Comparison of ENCODE assay signal across 18 cellular contexts in the genomic region with DNA sequence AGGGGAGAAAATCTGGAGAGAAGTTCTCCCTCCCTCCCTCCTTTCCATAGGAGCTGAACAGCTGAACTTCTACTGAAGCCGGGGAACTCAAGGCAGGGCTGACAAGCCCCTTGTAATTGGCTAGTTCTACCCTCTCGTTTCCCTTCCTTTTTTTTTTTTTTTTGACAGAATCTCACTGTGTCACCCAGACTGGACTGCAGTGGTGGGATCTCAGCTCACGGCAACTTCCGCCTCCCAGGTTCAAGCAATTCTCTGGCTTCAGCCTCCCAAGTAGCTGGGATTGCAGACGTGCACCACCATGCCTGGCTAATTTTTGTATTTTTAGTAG. TPM values are rescaled to one million over a fixed set of nuclear protein-coding genes. Genes with fewer than 3 reads are reported as not detected.
DNase-seq lines count a peak whose midpoint lies in the region; ATAC-seq and TF ChIP-seq lines count a peak whose summit lies in the region.
"Had no signal": no experiment of that assay in that cellular context is flagged by ENCODE, and none has a peak within 500 bp of the region (broad histone marks: within the 10 kb centered on the region; RNA-seq: fewer than 3 reads in every experiment).

No MANE protein-coding gene starts in this region.

- no peak for TF ChIP-seq CTCF in GM23338 (conservative IDR thresholded peaks at IDR 0.05; ENCODE audit: low read depth in 2 of 2)
- TF ChIP-seq CTCF in sigmoid colon (IDR thresholded peaks at IDR 0.05): no peak

- H2AK5ac ChIP-seq in neuronal stem cell (ENCODE audit: low read depth, low read length): no peak overlapping the region

- H3F3A ChIP-seq in GM23338 (replicated peaks; ENCODE audit: low read depth): no peaks in the 10 kb centered on the region

- H2BK15ac ChIP-seq in neuronal stem cell (ENCODE audit: low read length): no peak overlapping the region

- no peaks in the 10 kb centered on the region for H3K9me2 ChIP-seq in GM23338 (ENCODE audit: insufficient read depth)

- H3K36me3 ChIP-seq in GM23338 (ENCODE audit: insufficient read depth) (no peaks in the 10 kb centered on the region), endocrine pancreas (ENCODE audit: control insufficient read depth, insufficient read depth, low read length) (no peaks in the 10 kb centered on the region), neuronal stem cell (replicated peaks in 1 of 2; ENCODE audit: control insufficient read depth in 2 of 2, insufficient read depth in 2 of 2, low read length in 2 of 2) (no peaks in the 10 kb centered on the region), sigmoid colon (no peaks in the 10 kb centered on the region)

- DNase-seq in GM23338 (ENCODE audit: low spot score) (no peak), MV-4-11 (lab: John Stamatoyannopoulos, UW) (peak; percentile 52), neuronal stem cell (ENCODE audit: low spot score) (no peak), sigmoid colon (no peak)
- no peak for DNase-seq in T-helper 2 cell treated with Interferon-gamma antibody and Interleukin-4, amounts not matched to agents 5 μg/mL and 100 μg/mL, for 36 hours (ENCODE audit: low spot score)
- DNase-seq: CD4-positive, alpha-beta T cell; GM23248; NCI-H446; PC-9; SW 1271 had no signal

- H3K4me1 Mint-ChIP-seq in GM23338: peaks cover 16% of the 10 kb centered on the region
- no peaks in the 10 kb centered on the region for H3K4me1 Mint-ChIP-seq in T-helper 2 cell treated with Interferon-gamma antibody and Interleukin-4, amounts not matched to agents 5 μg/mL and 100 μg/mL, for 36 hours (ENCODE audit: low read depth)

- H3K36me3 Mint-ChIP-seq in GM23338 (ENCODE audit: low read depth): no peaks in the 10 kb centered on the region
- H3K36me3 Mint-ChIP-seq in T-helper 2 cell treated with Interferon-gamma antibody and Interleukin-4, amounts not matched to agents 5 μg/mL and 100 μg/mL, for 36 hours (ENCODE audit: low read depth): no peaks in the 10 kb centered on the region
- H3K36me3 Mint-ChIP-seq: IgD-negative memory B cell had no signal

- no CpG with 5 or more reads among the region's 5 CpGs for WGBS in neuronal stem cell (ENCODE audit: extremely low coverage in 2 of 2, insufficient read length in 2 of 2, insufficient replicate concordance in 1 of 2), 2 donors
- WGBS in sigmoid colon, 2 donors: 61 to 79% methylated on average over 5 of the region's 5 CpGs

- H3K9ac ChIP-seq in endocrine pancreas (ENCODE audit: control insufficient read depth, insufficient read depth, low read length) (no peak overlapping the region), neuronal stem cell (ENCODE audit: low read depth, low read length, poor library complexity) (no peak overlapping the region)
- H3K9ac ChIP-seq: GM23248 had no signal

- H2BK120ac ChIP-seq in neuronal stem cell (ENCODE audit: low read depth, low read length): no peak overlapping the region

- 0 out of 3 replicates have a peak overlapping the region, but pooled peaks have one; percentile 23 for H3K4me3 Mint-ChIP-seq in GM23338
- no peak overlapping the region for H3K4me3 Mint-ChIP-seq in T-helper 2 cell treated with Interferon-gamma antibody and Interleukin-4, amounts not matched to agents 5 μg/mL and 100 μg/mL, for 36 hours
- H3K4me3 Mint-ChIP-seq: B cell; CD4-positive, alpha-beta T cell; IgD-negative memory B cell had no signal

- no peak overlapping the region for H2BK12ac ChIP-seq in neuronal stem cell (ENCODE audit: low read length)

- H4K8ac ChIP-seq in neuronal stem cell (ENCODE audit: low read depth, low read length): no peak overlapping the region

- H3K27ac Mint-ChIP-seq in GM23338: no peak overlapping the region
- H3K27ac Mint-ChIP-seq in T-helper 2 cell treated with Interferon-gamma antibody and Interleukin-4, amounts not matched to agents 5 μg/mL and 100 μg/mL, for 36 hours: no peak overlapping the region
- H3K27ac Mint-ChIP-seq: CD4-positive, alpha-beta T cell; IgD-negative memory B cell had no signal

- H3K4ac ChIP-seq in neuronal stem cell (ENCODE audit: low read length): no peak overlapping the region

- H3K14ac ChIP-seq in neuronal stem cell (ENCODE audit: low read length): no peak overlapping the region

- H2AFZ ChIP-seq in GM23338: peak overlapping the region; percentile 97
- H2AFZ ChIP-seq in neuronal stem cell (ENCODE audit: low read length): peak overlapping the region; percentile 55
- H2AFZ ChIP-seq: GM23248, PC-9 had no signal

- TF ChIP-seq POLR2A in sigmoid colon (IDR thresholded peaks at IDR 0.05): no peak

- H4K20me1 ChIP-seq in GM23338 (replicated peaks; ENCODE audit: insufficient read depth): no peaks in the 10 kb centered on the region

- H3K9me3 ChIP-seq in endocrine pancreas (ENCODE audit: control insufficient read depth, low read length) (no peaks in the 10 kb centered on the region), neuronal stem cell (replicated peaks in 1 of 2; ENCODE audit: control insufficient read depth in 2 of 2, insufficient read depth in 1 of 2, low read depth in 1 of 2, low read length in 2 of 2) (no peaks in the 10 kb centered on the region), sigmoid colon (no peaks in the 10 kb centered on the region)
- H3K9me3 ChIP-seq: A549 had no signal

- no peaks in the 10 kb centered on the region for H3K9me3 Mint-ChIP-seq in GM23338
- H3K9me3 Mint-ChIP-seq in T-helper 2 cell treated with Interferon-gamma antibody and Interleukin-4, amounts not matched to agents 5 μg/mL and 100 μg/mL, for 36 hours: no peaks in the 10 kb centered on the region
- H3K9me3 Mint-ChIP-seq: CD4-positive, alpha-beta T cell; IgD-negative memory B cell had no signal

- no peaks in the 10 kb centered on the region for H3K79me2 ChIP-seq in GM23338 (replicated peaks; ENCODE audit: insufficient read depth)

- no peak overlapping the region for H2BK5ac ChIP-seq in neuronal stem cell (ENCODE audit: low read length)

- no peak overlapping the region for H3K18ac ChIP-seq in neuronal stem cell (ENCODE audit: low read length)

- H3K4me2 ChIP-seq in GM23338 (no peak overlapping the region; the same call in 1 of the 2 replicates), neuronal stem cell (ENCODE audit: insufficient read depth, low read length, poor library complexity, severe bottlenecking) (no peak overlapping the region)
- H3K4me2 ChIP-seq: A549, PC-9 had no signal

- TF ChIP-seq EP300 in sigmoid colon (IDR thresholded peaks at IDR 0.05): no peak

- H3K27me3 Mint-ChIP-seq in GM23338 (ENCODE audit: insufficient read depth, low read depth, poor library complexity): peaks cover 8% of the 10 kb centered on the region
- peaks cover 5% of the 10 kb centered on the region for H3K27me3 Mint-ChIP-seq in T-helper 2 cell treated with Interferon-gamma antibody and Interleukin-4, amounts not matched to agents 5 μg/mL and 100 μg/mL, for 36 hours (ENCODE audit: low read depth)
- H3K27me3 Mint-ChIP-seq: B cell; CD4-positive, alpha-beta T cell had no signal

- H3K23ac ChIP-seq in neuronal stem cell (ENCODE audit: low read depth, low read length, poor library complexity): no peak overlapping the region

- H3K27me3 ChIP-seq in GM23338 (ENCODE audit: insufficient read depth) (no peaks in the 10 kb centered on the region), endocrine pancreas (ENCODE audit: control insufficient read depth, insufficient read depth, low read length) (no peaks in the 10 kb centered on the region), neuronal stem cell (ENCODE audit: control insufficient read depth in 3 of 3, insufficient read depth in 3 of 3, low read depth in 1 of 3, low read length in 3 of 3) (peaks cover 0 to 3% (median 0%) of the 10 kb centered on the region in 3 experiments), sigmoid colon (peaks cover 0 to 6% (median 0%) of the 10 kb centered on the region in 3 donors)

- H3K4me3 ChIP-seq in GM23338: no peak overlapping the region
- peak overlapping the region; percentile 22 for H3K4me3 ChIP-seq in endocrine pancreas (ENCODE audit: control insufficient read depth, insufficient read depth, low read length)
- no peak overlapping the region for H3K4me3 ChIP-seq in neuronal stem cell (ENCODE audit: low read length in 2 of 2)
- no peak overlapping the region for H3K4me3 ChIP-seq in sigmoid colon
- H3K4me3 ChIP-seq: A549, GM23248, PC-9 had no signal

- H4K91ac ChIP-seq in neuronal stem cell (ENCODE audit: low read depth, low read length, poor library complexity): no peak overlapping the region

- H3K27ac ChIP-seq in GM23338 (ENCODE audit: low read depth): no peak overlapping the region; the same call in 1 of the 2 replicates
- H3K27ac ChIP-seq in neuronal stem cell (replicated peaks; ENCODE audit: low read length): no peak overlapping the region
- H3K27ac ChIP-seq in sigmoid colon: no peak overlapping the region
- H3K27ac ChIP-seq: GM23248, PC-9 had no signal

- no peak for ATAC-seq in GM23338
- no peak for ATAC-seq in HG03039 (IDR thresholded peaks at IDR 0.05; ENCODE audit: unreplicated experiment)
- no peak for ATAC-seq in GM21390 (IDR thresholded peaks at IDR 0.05; ENCODE audit: unreplicated experiment)
- ATAC-seq: HCT116 had no signal

- intact Hi-C loops in sigmoid colon (cut with DNase I): no loop called here

- peaks cover 9% of the 10 kb centered on the region for H3K4me1 ChIP-seq in GM23338 (ENCODE audit: insufficient read depth)
- H3K4me1 ChIP-seq in endocrine pancreas (ENCODE audit: control insufficient read depth, insufficient read depth, low read length): no peaks in the 10 kb centered on the region
- peaks cover 4 to 8% of the 10 kb centered on the region in 2 donors for H3K4me1 ChIP-seq in neuronal stem cell (ENCODE audit: control insufficient read depth in 2 of 2, insufficient read depth in 1 of 2, low read depth in 1 of 2, low read length in 2 of 2)
- no peaks in the 10 kb centered on the region for H3K4me1 ChIP-seq in sigmoid colon
- H3K4me1 ChIP-seq: A549 had no signal

- H3K79me1 ChIP-seq in neuronal stem cell (ENCODE audit: low read depth, low read length): no peaks in the 10 kb centered on the region

TF ChIP-seq in GM23338, 12 proteins besides CTCF, POLR2A, EP300 and RAD21 (continues in another document):
- TF ChIP-seq CREB1 (CRISPR knock-in tag; IDR thresholded peaks at IDR 0.05; ENCODE audit: low read depth) (no peak), EZH2phosphoT487 (IDR thresholded peaks at IDR 0.05; ENCODE audit: unreplicated experiment) (no peak), ZNF114 (CRISPR knock-in tag; IDR thresholded peaks at IDR 0.05) (no peak), STAT1 (IDR thresholded peaks at IDR 0.05; ENCODE audit: unreplicated experiment) (no peak)

RNA-seq across cellular contexts. Expression of a gene that starts 13.0 kb away (rescaled TPM):
- total RNA-seq in GM23338 (2014; rRNA removed; shearing (Covaris generic)): 4.2 and 17.0 TPM in 2 replicates
- 10.4 and 12.0 TPM in 2 replicates for polyA plus RNA-seq in GM23338 (2016; fragmentation: Nextera tagmentation; extraction: Ambion mirVana)
- 13.2 TPM for polyA plus RNA-seq in neuronal stem cell (2013, experiment 1 of 2)
- 12.4 TPM for polyA plus RNA-seq in neuronal stem cell (2013, experiment 2 of 2)
- total RNA-seq in sigmoid colon: 1 to 10 TPM in 3 of 4 donors, under 1 TPM in 1; 0.81 to 7.8 (median 3.5) TPM
- polyA plus RNA-seq in sigmoid colon: 1 to 10 TPM in 2 of 3 donors, under 1 TPM in 1; 0.92 to 6.7 (median 4.8) TPM
- total RNA-seq: GM23248, LHCN-M2, PC-9 had no signal
